In genomic region chr1:39326836-39327235, GRCh38 we compare ENCODE assay signal across 20 cellular contexts.
A peak's percentile ranks its signal among the peaks of the same experiment; 100 is the strongest.
DNase-seq lines count a peak whose midpoint lies in the region; ATAC-seq, FAIRE-seq and TF ChIP-seq lines count a peak whose summit lies in the region.
"Had no signal": no experiment of that assay in that cellular context is flagged by ENCODE, and none has a peak within 500 bp of the region (broad histone marks: within the 10 kb centered on the region; RNA-seq: fewer than 3 reads in every experiment).

No MANE protein-coding gene starts in this region.

- H3K4me3 Mint-ChIP-seq in CD4-positive, alpha-beta T cell: no peak overlapping the region
- H3K4me3 Mint-ChIP-seq in naive thymus-derived CD4-positive, alpha-beta T cell: no peak overlapping the region
- H3K4me3 Mint-ChIP-seq in activated naive CD4-positive, alpha-beta T cell treated with anti-CD3 and anti-CD28 coated beads, Interleukin-2, amount 10 ng/mL, durations not matched to agents 7 days and 5 days: no peak overlapping the region
- H3K4me3 Mint-ChIP-seq: activated naive CD8-positive, alpha-beta T cell treated with anti-CD3 and anti-CD28 coated beads, Interleukin-2, amount 10 ng/mL, durations not matched to agents 7 days and 5 days; naive thymus-derived CD8-positive, alpha-beta T cell had no signal

- peaks cover 64% of the 10 kb centered on the region for H3K36me3 Mint-ChIP-seq in CD4-positive, alpha-beta T cell (ENCODE audit: low read depth)
- peaks cover 3 to 45% (median 26%) of the 10 kb centered on the region in 5 donors for H3K36me3 Mint-ChIP-seq in naive thymus-derived CD4-positive, alpha-beta T cell
- peaks cover 56% of the 10 kb centered on the region for H3K36me3 Mint-ChIP-seq in activated naive CD4-positive, alpha-beta T cell treated with anti-CD3 and anti-CD28 coated beads, Interleukin-2, amount 10 ng/mL, durations not matched to agents 7 days and 5 days

- H3K9me3 Mint-ChIP-seq in CD4-positive, alpha-beta T cell: no peaks in the 10 kb centered on the region
- H3K9me3 Mint-ChIP-seq in naive thymus-derived CD4-positive, alpha-beta T cell: no peaks in the 10 kb centered on the region
- no peaks in the 10 kb centered on the region for H3K9me3 Mint-ChIP-seq in activated naive CD4-positive, alpha-beta T cell treated with anti-CD3 and anti-CD28 coated beads, Interleukin-2, amount 10 ng/mL, durations not matched to agents 7 days and 5 days
- H3K9me3 Mint-ChIP-seq: activated naive CD8-positive, alpha-beta T cell treated with anti-CD3 and anti-CD28 coated beads, Interleukin-2, amount 10 ng/mL, durations not matched to agents 7 days and 5 days; naive thymus-derived CD8-positive, alpha-beta T cell had no signal

- H3K9me3 ChIP-seq in CD4-positive, alpha-beta T cell (ENCODE audit: control insufficient read depth, low read length): no peaks in the 10 kb centered on the region
- H3K9me3 ChIP-seq in naive thymus-derived CD4-positive, alpha-beta T cell (ENCODE audit: control insufficient read depth in 2 of 3, low read length in 3 of 3): no peaks in the 10 kb centered on the region

- no peaks in the 10 kb centered on the region for H3K27me3 Mint-ChIP-seq in CD4-positive, alpha-beta T cell
- no peaks in the 10 kb centered on the region for H3K27me3 Mint-ChIP-seq in naive thymus-derived CD4-positive, alpha-beta T cell
- no peaks in the 10 kb centered on the region for H3K27me3 Mint-ChIP-seq in activated naive CD4-positive, alpha-beta T cell treated with anti-CD3 and anti-CD28 coated beads, Interleukin-2, amount 10 ng/mL, durations not matched to agents 7 days and 5 days
- H3K27me3 Mint-ChIP-seq: activated naive CD8-positive, alpha-beta T cell treated with anti-CD3 and anti-CD28 coated beads, Interleukin-2, amount 10 ng/mL, durations not matched to agents 7 days and 5 days; naive thymus-derived CD8-positive, alpha-beta T cell had no signal

- H3K27ac ChIP-seq in CD4-positive, alpha-beta T cell (ENCODE audit: low read depth, low read length): no peak overlapping the region
- no peak overlapping the region for H3K27ac ChIP-seq in naive thymus-derived CD4-positive, alpha-beta T cell (ENCODE audit: low read depth, low read length)
- H3K27ac ChIP-seq: brain microvascular endothelial cell had no signal

- CTCF ChIA-PET in CD4-positive, alpha-beta T cell (lab: Charles Lee): interaction anchor here (1.2 to 1.4 kb wide), 2 partner anchors 10 to 135 kb away, joined by 3 read pairs; no protein-coding TSS in a partner anchor
- CTCF ChIA-PET in naive thymus-derived CD4-positive, alpha-beta T cell (lab: Charles Lee): no interaction called here
- CTCF ChIA-PET in activated naive CD4-positive, alpha-beta T cell treated with anti-CD3 and anti-CD28 coated beads, Interleukin-2, amount 10 ng/mL, durations not matched to agents 7 days and 5 days (lab: Charles Lee): interaction anchor here (0.6 to 1.2 kb wide), 2 partner anchors 10 to 66 kb away, joined by 3 to 4 read pairs; no protein-coding TSS in a partner anchor

- no peak overlapping the region for H3K4me3 ChIP-seq in bronchial epithelial cell (ENCODE audit: low read depth, low read length)
- no peak overlapping the region for H3K4me3 ChIP-seq in naive thymus-derived CD4-positive, alpha-beta T cell (ENCODE audit: low read length)

- peak overlapping the region; percentile 36 for H3K27ac Mint-ChIP-seq in CD4-positive, alpha-beta T cell
- peak overlapping the region in 6 of 9 donors; percentile 0 to 85 (median 62) for H3K27ac Mint-ChIP-seq in naive thymus-derived CD4-positive, alpha-beta T cell
- H3K27ac Mint-ChIP-seq in activated naive CD4-positive, alpha-beta T cell treated with anti-CD3 and anti-CD28 coated beads, Interleukin-2, amount 10 ng/mL, durations not matched to agents 7 days and 5 days: no peak overlapping the region
- H3K27ac Mint-ChIP-seq: activated naive CD8-positive, alpha-beta T cell treated with anti-CD3 and anti-CD28 coated beads, Interleukin-2, amount 10 ng/mL, durations not matched to agents 7 days and 5 days had no signal

- no peaks in the 10 kb centered on the region for H3K27me3 ChIP-seq in CD4-positive, alpha-beta T cell (ENCODE audit: control insufficient read depth, insufficient read depth, low read length)
- no peaks in the 10 kb centered on the region for H3K27me3 ChIP-seq in bronchial epithelial cell (ENCODE audit: control insufficient read depth, insufficient read depth, low read length)
- H3K27me3 ChIP-seq in naive thymus-derived CD4-positive, alpha-beta T cell (ENCODE audit: control insufficient read depth in 2 of 2, insufficient read depth in 2 of 2, low read length in 2 of 2): no peaks in the 10 kb centered on the region
- H3K27me3 ChIP-seq: brain microvascular endothelial cell had no signal

- no peak for ATAC-seq in CD4-positive, alpha-beta T cell (ENCODE audit: poor library complexity)
- no peak for ATAC-seq in naive thymus-derived CD4-positive, alpha-beta T cell
- no peak for ATAC-seq in GM19397 (IDR thresholded peaks at IDR 0.05; ENCODE audit: unreplicated experiment)
- ATAC-seq: naive thymus-derived CD8-positive, alpha-beta T cell had no signal

- no peak for TF ChIP-seq CTCF in CD4-positive, alpha-beta T cell (IDR thresholded peaks at IDR 0.05)
- TF ChIP-seq CTCF in bronchial epithelial cell (IDR thresholded peaks at IDR 0.05; ENCODE audit: insufficient read depth, low read length, severe bottlenecking): no peak

- intact Hi-C loops in CD4-positive, alpha-beta T cell (cut with DNase I, micrococcal nuclease): loop anchor here in 1 of 2 experiments (10.0 kb wide), 1 partner anchor 108 kb away; no protein-coding TSS in a partner anchor
- intact Hi-C loops in naive thymus-derived CD4-positive, alpha-beta T cell (cut with micrococcal nuclease): no loop called here

- H3K36me3 ChIP-seq in bronchial epithelial cell (ENCODE audit: control insufficient read depth, insufficient read depth, low read length): peaks cover 19% of the 10 kb centered on the region
- peaks cover 31 to 87% (median 40%) of the 10 kb centered on the region in 3 experiments for H3K36me3 ChIP-seq in naive thymus-derived CD4-positive, alpha-beta T cell (ENCODE audit: control insufficient read depth in 2 of 3, insufficient read depth in 3 of 3, low read length in 3 of 3)

- H3K4me1 Mint-ChIP-seq in CD4-positive, alpha-beta T cell (ENCODE audit: low read depth): peaks cover 18% of the 10 kb centered on the region
- H3K4me1 Mint-ChIP-seq in naive thymus-derived CD4-positive, alpha-beta T cell: peaks cover 7 to 25% (median 9%) of the 10 kb centered on the region in 7 donors
- peaks cover 18% of the 10 kb centered on the region for H3K4me1 Mint-ChIP-seq in activated naive CD4-positive, alpha-beta T cell treated with anti-CD3 and anti-CD28 coated beads, Interleukin-2, amount 10 ng/mL, durations not matched to agents 7 days and 5 days

- H3K4me1 ChIP-seq in naive thymus-derived CD4-positive, alpha-beta T cell (ENCODE audit: control insufficient read depth in 2 of 2, insufficient read depth in 2 of 2, low read length in 2 of 2): peaks cover 0 to 18% of the 10 kb centered on the region in 2 donors

- POLR2A ChIA-PET in CD4-positive, alpha-beta T cell (lab: Charles Lee): no interaction called here
- POLR2A ChIA-PET in naive thymus-derived CD4-positive, alpha-beta T cell (lab: Charles Lee): interaction anchor here (1.1 kb wide), 1 partner anchor 17 kb away, joined by 3 read pairs; no protein-coding TSS in a partner anchor

- no peak for FAIRE-seq in bronchial epithelial cell (lab: Jason Lieb, UNC)

- DNase-seq in CD4-positive, alpha-beta T cell: no peak
- DNase-seq in HCEC 1CT (peak; percentile 7), bronchial epithelial cell (ENCODE audit: low read depth) (peak; percentile 22), NCI-H69 (lab: John Stamatoyannopoulos, UW) (no peak), DMS 273 treated with DMSO at 0.1 percent for 48 hours (lab: John Stamatoyannopoulos, UW) (no peak)
- DNase-seq in naive thymus-derived CD4-positive, alpha-beta T cell: peak in 1 of 9 donors; percentile 23
- no peak for DNase-seq in activated naive CD4-positive, alpha-beta T cell treated with anti-CD3 and anti-CD28 coated beads, Interleukin-2, amount 10 ng/mL, durations not matched to agents 7 days and 5 days
- DNase-seq: activated naive CD8-positive, alpha-beta T cell treated with anti-CD3 and anti-CD28 coated beads, Interleukin-2, amount 10 ng/mL, durations not matched to agents 7 days and 5 days; brain microvascular endothelial cell; cortex of kidney; DND-41; foreskin melanocyte; hypothalamus; naive thymus-derived CD8-positive, alpha-beta T cell; NCI-H1436 treated with DMSO at 0.1 percent for 48 hours; NCI-H2171; NCI-H526 treated with DMSO at 0.1 percent for 48 hours; stimulated activated CD4-positive, alpha-beta T cell treated with anti-CD3 and anti-CD28 coated beads, Interleukin-4, amount 100 ng/mL, for 24 hours; SW 1271 had no signal

Comparison
In these comparisons a context has a peak if more than half of its experiments do, and no peak if none do; other contexts are left out.
1. DNase-seq: peak in HCEC 1CT (single experiment) and bronchial epithelial cell (single experiment); none in CD4-positive, alpha-beta T cell (0 of 10), NCI-H69 (single experiment), DMS 273 treated with DMSO at 0.1 percent for 48 hours (single experiment) and activated naive CD4-positive, alpha-beta T cell treated with anti-CD3 and anti-CD28 coated beads, Interleukin-2, amount 10 ng/mL, durations not matched to agents 7 days and 5 days (single experiment).